ENCODE assay signal across 8 cellular contexts in genomic region chr1:108560430-108561144, GRCh38. TPM values are rescaled to one million over a fixed set of nuclear protein-coding genes. Genes with fewer than 3 reads are reported as not detected.
DNase-seq lines count a peak whose midpoint lies in the region; ATAC-seq, FAIRE-seq and TF ChIP-seq lines count a peak whose summit lies in the region.

No MANE protein-coding gene starts in this region.

- H3K79me2 ChIP-seq in endothelial cell of umbilical vein (ENCODE audit: control insufficient read depth, insufficient read depth, low read length), result no peaks in the 10 kb centered on the region

- no peaks in the 10 kb centered on the region for H3K9me3 Mint-ChIP-seq in activated CD8-positive, alpha-beta T cell treated with anti-CD3 and anti-CD28 coated beads for 36 hours

- CTCF ChIA-PET in activated CD8-positive, alpha-beta T cell treated with anti-CD3 and anti-CD28 coated beads for 36 hours (lab: Charles Lee), result interaction anchor here (0.6 to 7.7 kb wide), 38 partner anchors 7 to 780 kb away, joined by 3 to 134 read pairs (median 9); partner anchors contain the start of genes HENMT1, PRPF38B and SLC25A24
- CTCF ChIA-PET in endothelial cell of umbilical vein (lab: Charles Lee), result interaction anchor here (0.7 to 4.0 kb wide), 33 partner anchors 10 to 779 kb away, joined by 3 to 106 read pairs (median 5); partner anchors contain the start of genes HENMT1 and PRPF38B

- H3K4me3 Mint-ChIP-seq in activated CD8-positive, alpha-beta T cell treated with anti-CD3 and anti-CD28 coated beads for 36 hours, result peak overlapping the region; percentile 95

- peak overlapping the region; percentile 84 for H3K27ac Mint-ChIP-seq in activated CD8-positive, alpha-beta T cell treated with anti-CD3 and anti-CD28 coated beads for 36 hours

- no peaks in the 10 kb centered on the region for H3K9me3 ChIP-seq in endothelial cell of umbilical vein (replicated peaks; ENCODE audit: control insufficient read depth, insufficient read depth, low read length)
- H3K9me3 ChIP-seq in mucosa of rectum (ENCODE audit: control insufficient read depth in 2 of 2, low read length in 2 of 2), result no peaks in the 10 kb centered on the region
- no peaks in the 10 kb centered on the region for H3K9me3 ChIP-seq in subcutaneous abdominal adipose tissue (ENCODE audit: control insufficient read depth in 5 of 5, low read length in 5 of 5)

- dilution Hi-C loops in endothelial cell of umbilical vein (cut with MboI; ENCODE audit: extremely low pct_ligation_motif_present, low sequenced_read_pairs), result no loop called here

- H3K27me3 Mint-ChIP-seq in activated CD8-positive, alpha-beta T cell treated with anti-CD3 and anti-CD28 coated beads for 36 hours, result no peaks in the 10 kb centered on the region

- no peaks in the 10 kb centered on the region for H4K20me1 ChIP-seq in endothelial cell of umbilical vein (replicated peaks; ENCODE audit: control insufficient read depth, extremely low read depth, insufficient read depth, low read length)

- POLR2A ChIA-PET in activated CD8-positive, alpha-beta T cell treated with anti-CD3 and anti-CD28 coated beads for 36 hours (lab: Charles Lee), result interaction anchor here (1.1 to 4.0 kb wide), 8 partner anchors 10 to 132 kb away, joined by 3 to 19 read pairs (median 5); partner anchors contain the start of genes HENMT1 and PRPF38B
- POLR2A ChIA-PET in endothelial cell of umbilical vein (lab: Charles Lee), result no interaction called here

- intact Hi-C loops in activated CD8-positive, alpha-beta T cell treated with anti-CD3 and anti-CD28 coated beads for 36 hours (cut with micrococcal nuclease), result loop anchor here (1.0 to 5.0 kb wide), 3 partner anchors 48 to 788 kb away; no protein-coding TSS in a partner anchor
- intact Hi-C loops in endothelial cell of umbilical vein (cut with micrococcal nuclease), result loop anchor here (1.0 kb wide), 4 partner anchors 10 to 83 kb away; no protein-coding TSS in a partner anchor

- peaks cover 3 to 8% of the 10 kb centered on the region in 2 experiments for H3K27me3 ChIP-seq in endothelial cell of umbilical vein (ENCODE audit: control insufficient read depth in 2 of 2, insufficient read depth in 2 of 2, low read length in 2 of 2)
- H3K27me3 ChIP-seq in mucosa of rectum (ENCODE audit: control insufficient read depth in 2 of 2, insufficient read depth in 2 of 2, low read length in 2 of 2), result no peaks in the 10 kb centered on the region
- no peaks in the 10 kb centered on the region for H3K27me3 ChIP-seq in subcutaneous abdominal adipose tissue (ENCODE audit: control insufficient read depth in 5 of 5, insufficient read depth in 4 of 5, low read length in 5 of 5)

- H3K27ac ChIP-seq in endothelial cell of umbilical vein (ENCODE audit: insufficient read depth, low read depth, low read length) (no peak overlapping the region), mucosa of rectum (ENCODE audit: low read depth in 2 of 2, low read length in 2 of 2) (peak overlapping the region; percentile 70 to 82), subcutaneous abdominal adipose tissue (ENCODE audit: low read depth, low read length) (peak overlapping the region; percentile 29)

- TF ChIP-seq POLR2A in endothelial cell of umbilical vein (IDR thresholded peaks at IDR 0.05; ENCODE audit: low read depth, low read length), result no peak

- H3K4me1 ChIP-seq in endothelial cell of umbilical vein (ENCODE audit: control insufficient read depth, extremely low read depth, insufficient read depth, low read length) (peaks cover 25% of the 10 kb centered on the region), mucosa of rectum (ENCODE audit: control insufficient read depth in 2 of 2, insufficient read depth in 2 of 2, low read length in 2 of 2) (peaks cover 11 to 15% of the 10 kb centered on the region in 2 donors), subcutaneous abdominal adipose tissue (ENCODE audit: control insufficient read depth in 5 of 5, insufficient read depth in 5 of 5, low read length in 5 of 5) (peaks cover 0 to 34% (median 27%) of the 10 kb centered on the region in 5 donors)

- peak overlapping the region; percentile 71 for H2AFZ ChIP-seq in endothelial cell of umbilical vein (ENCODE audit: low read depth, low read length)

- BruUV-seq in endothelial cell of umbilical vein (replicated peaks; lab: Mats Ljungman, UMichigan), result TSS peak; percentile 16

- peak overlapping the region; percentile 82 for H3K4me3 ChIP-seq in AG10803 (ENCODE audit: low read length)
- peak overlapping the region; percentile 23 to 76 (median 45) for H3K4me3 ChIP-seq in endothelial cell of umbilical vein (replicated peaks in 1 of 3; ENCODE audit: insufficient read depth in 1 of 3, low read depth in 1 of 3, low read length in 3 of 3)
- H3K4me3 ChIP-seq in mucosa of rectum (ENCODE audit: low read length in 2 of 2), result peak overlapping the region; percentile 74 to 88
- H3K4me3 ChIP-seq in subcutaneous abdominal adipose tissue (ENCODE audit: low read depth in 1 of 5, low read length in 5 of 5), result peak overlapping the region; percentile 84 to 90 (median 89)

- H3K9ac ChIP-seq in endothelial cell of umbilical vein (replicated peaks; ENCODE audit: extremely low read depth, insufficient read depth, low read length) (peak overlapping the region; percentile 50), mucosa of rectum (ENCODE audit: low read depth in 1 of 2, low read length in 2 of 2) (peak overlapping the region; percentile 81 to 86), subcutaneous abdominal adipose tissue (ENCODE audit: low read length in 5 of 5) (peak overlapping the region; percentile 52 to 81 (median 62))

- peak; percentile 56 for FAIRE-seq in endothelial cell of umbilical vein (lab: Jason Lieb, UNC)

- peak overlapping the region; percentile 92 for H3K4me2 ChIP-seq in endothelial cell of umbilical vein (ENCODE audit: insufficient read depth, low read length)

- H3K4me1 Mint-ChIP-seq in activated CD8-positive, alpha-beta T cell treated with anti-CD3 and anti-CD28 coated beads for 36 hours (ENCODE audit: low read depth), result peaks cover 36% of the 10 kb centered on the region

- TF ChIP-seq CTCF in AG10803 (conservative IDR thresholded peaks at IDR 0.05; ENCODE audit: low read length), result peak; percentile 33
- TF ChIP-seq CTCF in activated CD8-positive, alpha-beta T cell treated with anti-CD3 and anti-CD28 coated beads for 36 hours (IDR thresholded peaks at IDR 0.05), result no peak
- TF ChIP-seq CTCF in endothelial cell of umbilical vein (IDR thresholded peaks at IDR 0.05; ENCODE audit: extremely low read depth in 1 of 2, insufficient read depth in 1 of 2, low read depth in 1 of 2, low read length in 2 of 2), result peak in 1 of 2 donors; percentile 21

- H3K36me3 ChIP-seq in endothelial cell of umbilical vein (ENCODE audit: control insufficient read depth in 2 of 2, extremely low read depth in 1 of 2, insufficient read depth in 2 of 2, low read length in 2 of 2) (no peaks in the 10 kb centered on the region), mucosa of rectum (ENCODE audit: control insufficient read depth in 2 of 2, insufficient read depth in 2 of 2, low read length in 2 of 2) (no peaks in the 10 kb centered on the region), subcutaneous abdominal adipose tissue (ENCODE audit: control insufficient read depth in 5 of 5, insufficient read depth in 5 of 5, low read length in 5 of 5) (no peaks in the 10 kb centered on the region)

- H3K36me3 Mint-ChIP-seq in activated CD8-positive, alpha-beta T cell treated with anti-CD3 and anti-CD28 coated beads for 36 hours (ENCODE audit: low read depth), result no peaks in the 10 kb centered on the region

- H3K9me1 ChIP-seq in endothelial cell of umbilical vein (replicated peaks; ENCODE audit: control insufficient read depth, extremely low read depth, insufficient read depth, low read length), result no peaks in the 10 kb centered on the region

- peak; percentile 53 for DNase-seq in AG10803 (ENCODE audit: low read depth)
- DNase-seq in NCI-H748 treated with DMSO at 0.1 percent for 48 hours (lab: John Stamatoyannopoulos, UW), result peak; percentile 33
- DNase-seq in activated CD8-positive, alpha-beta T cell treated with anti-CD3 and anti-CD28 coated beads for 36 hours, result peak; percentile 73
- peak; percentile 62 for DNase-seq in endothelial cell of umbilical vein (ENCODE audit: low read depth, low spot score)

- ATAC-seq in GM18907 (IDR thresholded peaks at IDR 0.05; ENCODE audit: unreplicated experiment), result peak; percentile 37
- ATAC-seq in HG03159 (IDR thresholded peaks at IDR 0.05; ENCODE audit: unreplicated experiment), result peak; percentile 38
- ATAC-seq in activated CD8-positive, alpha-beta T cell treated with anti-CD3 and anti-CD28 coated beads for 36 hours, result peak; percentile 1

TF ChIP-seq in endothelial cell of umbilical vein, 7 proteins besides CTCF, POLR2A, EP300 and RAD21:
- no peak for TF ChIP-seq JUN (IDR thresholded peaks at IDR 0.05; ENCODE audit: borderline replicate concordance, insufficient read depth, insufficient read length, low read depth)
- TF ChIP-seq POLR2AphosphoS5 (IDR thresholded peaks at IDR 0.05; ENCODE audit: insufficient read depth, low read depth, low read length), result no peak
- no peak for TF ChIP-seq EZH2 (IDR thresholded peaks at IDR 0.05; ENCODE audit: borderline replicate concordance, low read depth, low read length, severe bottlenecking)
- no peak for TF ChIP-seq FOS (IDR thresholded peaks at IDR 0.05; ENCODE audit: borderline replicate concordance, insufficient read depth, low read length)
- no peak for TF ChIP-seq GATA2 (IDR thresholded peaks at IDR 0.05; ENCODE audit: insufficient read depth, insufficient read length, low read depth, low read length)
- TF ChIP-seq MAX (IDR thresholded peaks at IDR 0.05; ENCODE audit: insufficient read depth, insufficient read length), result no peak
- no peak for TF ChIP-seq MYC (IDR thresholded peaks at IDR 0.05; ENCODE audit: low read depth, low read length)

RNA-seq across cellular contexts. Expression of gene EEIG2, which starts 0.7 kb away (rescaled TPM):
- total RNA-seq in activated CD8-positive, alpha-beta T cell treated with anti-CD3 and anti-CD28 coated beads for 36 hours, result 10 to 100 TPM; 10.4 to 12.6 TPM
- 7.2 and 8.7 TPM in 2 replicates for total RNA-seq in endothelial cell of umbilical vein
- 2.0 and 2.5 TPM in 2 replicates for polyA plus RNA-seq in endothelial cell of umbilical vein
- polyA plus RNA-seq in endothelial cell of umbilical vein (2011; cell fraction: cytosol; rRNA removed), result 2.8 and 3.3 TPM in 2 replicates
- 6.5 and 7.4 TPM in 2 replicates for polyA plus RNA-seq in endothelial cell of umbilical vein (2011; cell fraction: nucleus; rRNA removed)
- polyA plus RNA-seq in endothelial cell of umbilical vein (2012), result 1.4 and 2.3 TPM in 2 replicates
- polyA minus RNA-seq in endothelial cell of umbilical vein, result 4.8 and 6.2 TPM in 2 replicates
- polyA minus RNA-seq in endothelial cell of umbilical vein (2011; cell fraction: cytosol; rRNA and poly(A)+ RNA removed), result 80.9 TPM
- 8.4 and 12.0 TPM in 2 replicates for polyA minus RNA-seq in endothelial cell of umbilical vein (2011; cell fraction: nucleus; rRNA and poly(A)+ RNA removed)
